21 cellular contexts compared by ENCODE assay signal in the genomic region with DNA sequence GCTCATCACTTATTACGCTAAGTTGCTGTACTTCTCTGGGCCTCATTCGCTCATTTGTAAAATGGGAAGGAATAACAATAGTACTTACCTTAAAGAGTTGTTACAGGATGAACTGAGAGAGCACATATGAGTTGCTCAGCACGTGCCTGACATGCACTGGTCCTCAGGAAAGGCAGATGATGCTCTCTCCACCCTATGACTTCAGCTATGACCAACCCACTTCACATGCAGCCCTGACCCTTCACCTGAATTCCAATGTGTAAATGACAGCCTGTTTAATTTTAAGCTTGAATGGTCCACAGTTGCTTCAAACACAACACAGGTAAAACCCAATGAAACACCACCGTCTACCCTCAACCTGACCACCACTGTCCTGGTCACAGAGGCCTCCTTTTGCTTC. TPM values are rescaled to one million over a fixed set of nuclear protein-coding genes. Genes with fewer than 3 reads are reported as not detected.
DNase-seq lines count a peak whose midpoint lies in the region; ATAC-seq and TF ChIP-seq lines count a peak whose summit lies in the region.
"Had no signal": no experiment of that assay in that cellular context is flagged by ENCODE, and none has a peak within 500 bp of the region (broad histone marks: within the 10 kb centered on the region; RNA-seq: fewer than 3 reads in every experiment).

No MANE protein-coding gene starts in this region.

- WGBS in liver: 81% methylated on average over 4 of the region's 4 CpGs

- H3K27me3 ChIP-seq in MG63: no peaks in the 10 kb centered on the region
- H3K27me3 ChIP-seq in liver (ENCODE audit: control insufficient read depth in 4 of 4, insufficient read depth in 4 of 4, low read length in 3 of 4): no peaks in the 10 kb centered on the region
- no peaks in the 10 kb centered on the region for H3K27me3 ChIP-seq in HAP-1 (ENCODE audit: low read depth)
- H3K27me3 ChIP-seq: BLaER1, gastrocnemius medialis had no signal

- H3K4me1 ChIP-seq in liver (ENCODE audit: control insufficient read depth in 4 of 4, insufficient read depth in 4 of 4, low read length in 3 of 4): peaks cover 3 to 33% (median 21%) of the 10 kb centered on the region in 4 donors
- H3K4me1 ChIP-seq in HAP-1: peaks cover 12% of the 10 kb centered on the region

- H3K4me3 ChIP-seq in MG63 (no peak overlapping the region), liver (ENCODE audit: low read depth in 1 of 3, low read length in 3 of 3) (no peak overlapping the region), HAP-1 (no peak overlapping the region)
- H3K4me3 ChIP-seq: BLaER1, gastrocnemius medialis, thoracic aorta had no signal

- peak overlapping the region; percentile 19 to 57 for H3K27ac ChIP-seq in liver (ENCODE audit: low read depth in 1 of 2, low read length in 2 of 2)
- H3K27ac ChIP-seq: BLaER1, gastrocnemius medialis had no signal

- in situ Hi-C loops in HAP-1 (cut with MboI; ENCODE audit: low sequenced_read_pairs): no loop called here

- TF ChIP-seq RAD21 in liver (IDR thresholded peaks at IDR 0.05): no peak

- DNase-seq in EL: peak; percentile 67
- DNase-seq in MG63: peak; percentile 41
- no peak for DNase-seq in effector CD4-positive, alpha-beta T cell
- DNase-seq in activated CD4-positive, alpha-beta T cell treated with anti-CD3 and anti-CD28 coated beads, Interleukin-2, amount 50 U/mL, for 48 hours: no peak
- no peak for DNase-seq in HAP-1 (ENCODE audit: low spot score in 2 of 2)
- no peak for DNase-seq in NCI-H82 (lab: John Stamatoyannopoulos, UW)
- DNase-seq: activated CD4-positive, alpha-beta T cell treated with anti-CD3 and anti-CD28 coated beads for 48 hours; activated T-cell treated with anti-CD3 and anti-CD28 coated beads for 4 hours; DMS79 treated with DMSO at 0.1 percent for 48 hours; effector CD8-positive, alpha-beta T cell; gastrocnemius medialis; KBM-7; NCI-H1417; stimulated activated CD4-positive, alpha-beta T cell treated with anti-CD3 and anti-CD28 coated beads, Interleukin-4, amount 100 ng/mL, for 1 hour; stimulated activated CD8-positive, alpha-beta memory T cell treated with anti-CD3 and anti-CD28 coated beads, Interleukin-4, amount 100 ng/mL, for 48 hours; T-helper 9 cell had no signal

- peaks cover 5% of the 10 kb centered on the region; the same call in 1 of the 2 replicates for H3K36me3 ChIP-seq in MG63
- H3K36me3 ChIP-seq in liver (ENCODE audit: control insufficient read depth in 4 of 4, insufficient read depth in 3 of 4, low read depth in 1 of 4, low read length in 3 of 4): no peaks in the 10 kb centered on the region
- H3K36me3 ChIP-seq in HAP-1 (replicated peaks): no peaks in the 10 kb centered on the region
- H3K36me3 ChIP-seq: BLaER1, gastrocnemius medialis, thoracic aorta had no signal

- TF ChIP-seq CTCF in liver (IDR thresholded peaks at IDR 0.05; ENCODE audit: low read depth, low read length, missing input control): no peak

- H3K9me3 ChIP-seq in MG63 (no peaks in the 10 kb centered on the region), liver (ENCODE audit: control insufficient read depth in 4 of 4, low read length in 3 of 4) (no peaks in the 10 kb centered on the region), HAP-1 (no peaks in the 10 kb centered on the region)
- H3K9me3 ChIP-seq: BLaER1, gastrocnemius medialis, thoracic aorta had no signal

- peak; percentile 71 for ATAC-seq in esophagus mucosa
- ATAC-seq: sciatic nerve had no signal

- no peak overlapping the region for H3K9ac ChIP-seq in liver (ENCODE audit: low read depth in 1 of 2, low read length in 2 of 2)
- H3K9ac ChIP-seq: BLaER1 had no signal

TF ChIP-seq in liver, 16 proteins besides CTCF, POLR2A, EP300 and RAD21:
- TF ChIP-seq, protein P1, sequence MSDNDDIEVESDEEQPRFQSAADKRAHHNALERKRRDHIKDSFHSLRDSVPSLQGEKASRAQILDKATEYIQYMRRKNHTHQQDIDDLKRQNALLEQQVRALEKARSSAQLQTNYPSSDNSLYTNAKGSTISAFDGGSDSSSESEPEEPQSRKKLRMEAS (IDR thresholded peaks at IDR 0.05): peak; percentile 16
- peak in 1 of 2 donors; percentile 35 for TF ChIP-seq HNF4A (conservative IDR thresholded peaks at IDR 0.05)
- TF ChIP-seq JUND (IDR thresholded peaks at IDR 0.05): peak in 1 of 2 donors; percentile 7
- peak; percentile 60 to 88 for TF ChIP-seq RXRA (IDR thresholded peaks at IDR 0.05)
- TF ChIP-seq, protein P2, sequence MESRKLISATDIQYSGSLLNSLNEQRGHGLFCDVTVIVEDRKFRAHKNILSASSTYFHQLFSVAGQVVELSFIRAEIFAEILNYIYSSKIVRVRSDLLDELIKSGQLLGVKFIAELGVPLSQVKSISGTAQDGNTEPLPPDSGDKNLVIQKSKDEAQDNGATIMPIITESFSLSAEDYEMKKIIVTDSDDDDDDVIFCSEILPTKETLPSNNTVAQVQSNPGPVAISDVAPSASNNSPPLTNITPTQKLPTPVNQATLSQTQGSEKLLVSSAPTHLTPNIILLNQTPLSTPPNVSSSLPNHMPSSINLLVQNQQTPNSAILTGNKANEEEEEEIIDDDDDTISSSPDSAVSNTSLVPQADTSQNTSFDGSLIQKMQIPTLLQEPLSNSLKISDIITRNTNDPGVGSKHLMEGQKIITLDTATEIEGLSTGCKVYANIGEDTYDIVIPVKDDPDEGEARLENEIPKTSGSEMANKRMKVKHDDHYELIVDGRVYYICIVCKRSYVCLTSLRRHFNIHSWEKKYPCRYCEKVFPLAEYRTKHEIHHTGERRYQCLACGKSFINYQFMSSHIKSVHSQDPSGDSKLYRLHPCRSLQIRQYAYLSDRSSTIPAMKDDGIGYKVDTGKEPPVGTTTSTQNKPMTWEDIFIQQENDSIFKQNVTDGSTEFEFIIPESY (IDR thresholded peaks at IDR 0.05): no peak

RNA-seq across cellular contexts. Expression of a gene that starts 32.9 kb away (rescaled TPM):
- 16.5 and 20.5 TPM in 2 replicates for total RNA-seq in MG63 (2014; rRNA removed; shearing (Covaris generic); ENCODE audit: low replicate concordance)
- total RNA-seq in esophagus mucosa (34.5 TPM), liver (10 to 100 TPM; 29.7 to 57.9 TPM)
- 10 to 100 TPM; 26.3 to 37.1 TPM for polyA plus RNA-seq in liver

Comparison
In these comparisons a context has a peak if more than half of its experiments do, and no peak if none do; other contexts are left out.
1. DNase-seq: peak in EL (single experiment) and MG63 (single experiment); none in effector CD4-positive, alpha-beta T cell (single experiment), activated CD4-positive, alpha-beta T cell treated with anti-CD3 and anti-CD28 coated beads, Interleukin-2, amount 50 U/mL, for 48 hours (0 of 2), HAP-1 (0 of 2) and NCI-H82 (single experiment).